In genomic region chr19:2761876-2762782, GRCh38 we compare ENCODE assay signal across 20 cellular contexts. TPM values are rescaled to one million over a fixed set of nuclear protein-coding genes. Genes with fewer than 3 reads are reported as not detected.
A peak's percentile ranks its signal among the peaks of the same experiment; 100 is the strongest.
DNase-seq lines count a peak whose midpoint lies in the region; ATAC-seq and TF ChIP-seq lines count a peak whose summit lies in the region.
"Had no signal": no experiment of that assay in that cellular context is flagged by ENCODE, and none has a peak within 500 bp of the region (broad histone marks: within the 10 kb centered on the region; RNA-seq: fewer than 3 reads in every experiment).

No MANE protein-coding gene starts in this region.

- no peak for ATAC-seq in left ventricle myocardium superior
- no peak for ATAC-seq in Right ventricle myocardium inferior
- ATAC-seq in left colon = peak; percentile 8
- ATAC-seq in stimulated activated naive B cell treated with anti-CD40 and anti-IgM and Interleukin-4, amounts not matched to agents 10 μg/mL and 1 μg/mL and 100 μg/mL, for 72 hours (replicated peaks) = no peak
- ATAC-seq in GM18502 (IDR thresholded peaks at IDR 0.05; ENCODE audit: poor library complexity, unreplicated experiment) = no peak
- no peak for ATAC-seq in GM21576 (IDR thresholded peaks at IDR 0.05; ENCODE audit: unreplicated experiment)
- ATAC-seq: CD8-positive, alpha-beta T cell; GM12878 had no signal

- H3K27ac ChIP-seq in HEK293 (ENCODE audit: extremely low read depth, low read depth, low read length) = no peak overlapping the region
- H3K27ac ChIP-seq: HL-60 had no signal

- TF ChIP-seq CTCF in HEK293 (tag by site-specific recombination; IDR thresholded peaks at IDR 0.05) = no peak

- H3K4me1 ChIP-seq in HEK293 (ENCODE audit: control insufficient read depth, insufficient read depth, low read length) = no peaks in the 10 kb centered on the region
- H3K4me1 ChIP-seq: HAP-1 had no signal

- no peaks in the 10 kb centered on the region for H3K9me3 Mint-ChIP-seq in stimulated activated naive B cell treated with anti-CD40 and anti-IgM and Interleukin-4, amounts not matched to agents 10 μg/mL and 1 μg/mL and 100 μg/mL, for 72 hours
- H3K9me3 Mint-ChIP-seq: CD8-positive, alpha-beta T cell had no signal

- H3K9me3 ChIP-seq in HEK293 (ENCODE audit: control insufficient read depth, insufficient read depth, low read depth, low read length) = no peaks in the 10 kb centered on the region
- H3K9me3 ChIP-seq: BLaER1 treated with 17β-estradiol and CSF1 and Interleukin-3, amounts not matched to agents 10 nM and 100 nM; HAP-1 had no signal

- DNase-seq in left ventricle myocardium superior = peak; percentile 14
- no peak for DNase-seq in Right ventricle myocardium inferior (ENCODE audit: missing footprints)
- DNase-seq in left colon = no peak
- no peak for DNase-seq in stimulated activated naive B cell treated with anti-CD40 and anti-IgM and Interleukin-4, amounts not matched to agents 10 μg/mL and 1 μg/mL and 100 μg/mL, for 72 hours
- DNase-seq: Calu3; CD8-positive, alpha-beta T cell; DND-41; EL; GOT3; IMR-90; KBM-7 had no signal

- CTCF ChIA-PET in HEK293 (lab: Yijun Ruan, JAX) = interaction anchor here (0.5 kb wide), 1 partner anchor 125 kb away, joined by 4 read pairs; no protein-coding TSS in a partner anchor

- H3K4me1 Mint-ChIP-seq in stimulated activated naive B cell treated with anti-CD40 and anti-IgM and Interleukin-4, amounts not matched to agents 10 μg/mL and 1 μg/mL and 100 μg/mL, for 72 hours = peaks cover 2 to 16% of the 10 kb centered on the region in 2 donors
- H3K4me1 Mint-ChIP-seq: B cell had no signal

- H3K27me3 Mint-ChIP-seq in stimulated activated naive B cell treated with anti-CD40 and anti-IgM and Interleukin-4, amounts not matched to agents 10 μg/mL and 1 μg/mL and 100 μg/mL, for 72 hours = no peaks in the 10 kb centered on the region
- H3K27me3 Mint-ChIP-seq: B cell had no signal

- peak overlapping the region; percentile 56 for H3K27ac Mint-ChIP-seq in stimulated activated naive B cell treated with anti-CD40 and anti-IgM and Interleukin-4, amounts not matched to agents 10 μg/mL and 1 μg/mL and 100 μg/mL, for 72 hours
- H3K27ac Mint-ChIP-seq: B cell; CD8-positive, alpha-beta T cell had no signal

- H3K36me3 Mint-ChIP-seq in stimulated activated naive B cell treated with anti-CD40 and anti-IgM and Interleukin-4, amounts not matched to agents 10 μg/mL and 1 μg/mL and 100 μg/mL, for 72 hours = peaks cover 53 to 61% of the 10 kb centered on the region in 2 donors

- POLR2A ChIA-PET in HEK293 (lab: Yijun Ruan, JAX) = no interaction called here

- H3K4me3 Mint-ChIP-seq in stimulated activated naive B cell treated with anti-CD40 and anti-IgM and Interleukin-4, amounts not matched to agents 10 μg/mL and 1 μg/mL and 100 μg/mL, for 72 hours = no peak overlapping the region
- H3K4me3 Mint-ChIP-seq: B cell; CD8-positive, alpha-beta T cell had no signal

- H3K4me3 ChIP-seq in HEK293 (ENCODE audit: low read depth, low read length) = no peak overlapping the region
- H3K4me3 ChIP-seq: BLaER1 treated with 17β-estradiol and CSF1 and Interleukin-3, amounts not matched to agents 10 nM and 100 nM; GM12878; HAP-1 had no signal

- peaks cover 21 to 93% of the 10 kb centered on the region in 2 experiments for H3K36me3 ChIP-seq in HEK293 (ENCODE audit: control insufficient read depth in 2 of 2, insufficient read depth in 1 of 2, low read length in 2 of 2)

- intact Hi-C loops in left ventricle myocardium superior (cut with micrococcal nuclease) = no loop called here
- intact Hi-C loops in Right ventricle myocardium inferior (cut with DNase I) = no loop called here
- intact Hi-C loops in left colon (cut with DNase I, micrococcal nuclease) = loop anchor here in 1 of 2 donors (5.0 kb wide), 1 partner anchor 115 kb away; no protein-coding TSS in a partner anchor

TF ChIP-seq in HEK293, 187 proteins besides CTCF, POLR2A, EP300 and RAD21:
- TF ChIP-seq ZNF239 (tag by site-specific recombination; IDR thresholded peaks at IDR 0.05) (no peak), ZNF629 (tag by site-specific recombination; IDR thresholded peaks at IDR 0.05) (no peak), ZFP37 (tag by site-specific recombination; IDR thresholded peaks at IDR 0.05) (no peak), ZNF610 (tag by site-specific recombination; IDR thresholded peaks at IDR 0.05; ENCODE audit: borderline replicate concordance) (no peak), ZSCAN30 (tag by site-specific recombination; IDR thresholded peaks at IDR 0.05) (no peak), ZNF600 (tag by site-specific recombination; IDR thresholded peaks at IDR 0.05) (peak; percentile 78), GLIS2 (tag by site-specific recombination; IDR thresholded peaks at IDR 0.05) (no peak)
- TF ChIP-seq, protein P1, sequence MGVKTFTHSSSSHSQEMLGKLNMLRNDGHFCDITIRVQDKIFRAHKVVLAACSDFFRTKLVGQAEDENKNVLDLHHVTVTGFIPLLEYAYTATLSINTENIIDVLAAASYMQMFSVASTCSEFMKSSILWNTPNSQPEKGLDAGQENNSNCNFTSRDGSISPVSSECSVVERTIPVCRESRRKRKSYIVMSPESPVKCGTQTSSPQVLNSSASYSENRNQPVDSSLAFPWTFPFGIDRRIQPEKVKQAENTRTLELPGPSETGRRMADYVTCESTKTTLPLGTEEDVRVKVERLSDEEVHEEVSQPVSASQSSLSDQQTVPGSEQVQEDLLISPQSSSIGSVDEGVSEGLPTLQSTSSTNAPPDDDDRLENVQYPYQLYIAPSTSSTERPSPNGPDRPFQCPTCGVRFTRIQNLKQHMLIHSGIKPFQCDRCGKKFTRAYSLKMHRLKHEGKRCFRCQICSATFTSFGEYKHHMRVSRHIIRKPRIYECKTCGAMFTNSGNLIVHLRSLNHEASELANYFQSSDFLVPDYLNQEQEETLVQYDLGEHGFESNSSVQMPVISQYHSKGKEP (tag by site-specific recombination; IDR thresholded peaks at IDR 0.05) = no peak

RNA-seq across cellular contexts. Expression of gene SGTA, which starts 20.9 kb away (rescaled TPM):
- 68.7 TPM for total RNA-seq in left ventricle myocardium superior
- 64.3 TPM for total RNA-seq in Right ventricle myocardium inferior
- total RNA-seq in left colon = 10 to 100 TPM; 39.6 to 52.3 TPM

RNA-seq across cellular contexts. Expression of gene SLC39A3, which starts 22.3 kb away (rescaled TPM):
- total RNA-seq in left ventricle myocardium superior (26.6 TPM), Right ventricle myocardium inferior (24.5 TPM), left colon (10 to 100 TPM; 21.6 to 24.9 TPM)

RNA-seq across cellular contexts. Expression of gene THOP1, which starts 23.2 kb away (rescaled TPM):
- 59.2 TPM for total RNA-seq in left ventricle myocardium superior
- 54.8 TPM for total RNA-seq in Right ventricle myocardium inferior
- 10 to 100 TPM; 43.6 to 46.0 TPM for total RNA-seq in left colon

RNA-seq across cellular contexts. Expression of gene DIRAS1, which starts 41.0 kb away (rescaled TPM):
- total RNA-seq in left ventricle myocardium superior = 241 TPM
- total RNA-seq in Right ventricle myocardium inferior = 200 TPM
- 1 to 10 TPM in 1 of 2 donors, under 1 TPM in 1; 0.52 to 1.1 TPM for total RNA-seq in left colon
- total RNA-seq: HT1080 had no signal

RNA-seq across cellular contexts. Expression of gene ZNF554, which starts 57.5 kb away (rescaled TPM):
- 4.7 TPM for total RNA-seq in left ventricle myocardium superior
- 3.7 TPM for total RNA-seq in Right ventricle myocardium inferior
- 1 to 10 TPM; 4.1 to 4.3 TPM for total RNA-seq in left colon
